In genomic region chrX:24124227-24124799, GRCh38 we compare ENCODE assay signal across 18 cellular contexts.
"Had no signal": no experiment of that assay in that cellular context is flagged by ENCODE, and none has a peak within 500 bp of the region (broad histone marks: within the 10 kb centered on the region; RNA-seq: fewer than 3 reads in every experiment).

No MANE protein-coding gene starts in this region.

- H3K36me3 ChIP-seq: breast epithelium, esophagus muscularis mucosa, suprapubic skin had no signal

- H3K9me3 Mint-ChIP-seq: activated CD4-positive, alpha-beta memory T cell treated with anti-CD3 and anti-CD28 coated beads for 36 hours; activated naive CD8-positive, alpha-beta T cell treated with anti-CD3 and anti-CD28 coated beads for 36 hours; activated T-cell treated with anti-CD3 and anti-CD28 coated beads, Interleukin-2, amount 50 U/mL, for 4 hours; naive thymus-derived CD8-positive, alpha-beta T cell had no signal

- H3K27ac ChIP-seq: breast epithelium, esophagus muscularis mucosa, suprapubic skin had no signal

- H3K27ac Mint-ChIP-seq: activated CD4-positive, alpha-beta memory T cell treated with anti-CD3 and anti-CD28 coated beads for 36 hours; activated naive CD8-positive, alpha-beta T cell treated with anti-CD3 and anti-CD28 coated beads for 36 hours; naive thymus-derived CD8-positive, alpha-beta T cell had no signal

- H3K4me3 ChIP-seq: breast epithelium, esophagus muscularis mucosa, lung, mucosa of descending colon, suprapubic skin had no signal

- H3K36me3 Mint-ChIP-seq: activated CD4-positive, alpha-beta memory T cell treated with anti-CD3 and anti-CD28 coated beads for 36 hours; activated naive CD8-positive, alpha-beta T cell treated with anti-CD3 and anti-CD28 coated beads for 36 hours; naive thymus-derived CD8-positive, alpha-beta T cell had no signal

- H3K9me3 ChIP-seq: breast epithelium, esophagus muscularis mucosa, mucosa of descending colon, suprapubic skin had no signal

- DNase-seq: activated CD4-positive, alpha-beta memory T cell treated with anti-CD3 and anti-CD28 coated beads for 36 hours; activated gamma-delta T cell; activated naive CD8-positive, alpha-beta T cell treated with anti-CD3 and anti-CD28 coated beads for 36 hours; activated T-cell treated with anti-CD3 and anti-CD28 coated beads, Interleukin-2, amount 50 U/mL, for 4 hours; anterior cingulate cortex; glutamatergic neuron; left colon; mucosa of descending colon; naive thymus-derived CD8-positive, alpha-beta T cell; stimulated activated CD4-positive, alpha-beta T cell treated with anti-CD3 and anti-CD28 coated beads, Interleukin-4, amount 100 ng/mL, for 1 hour; stimulated activated CD8-positive, alpha-beta memory T cell treated with anti-CD3 and anti-CD28 coated beads, Interleukin-4, amount 100 ng/mL, for 48 hours; stimulated activated naive CD8-positive, alpha-beta T cell treated with anti-CD3 and anti-CD28 coated beads, Interleukin-15, Interleukin-2, amounts not matched to agents 100 U/mL and 50 U/mL, for 24 hours; T-helper 9 cell had no signal

- H3K4me3 Mint-ChIP-seq: activated CD4-positive, alpha-beta memory T cell treated with anti-CD3 and anti-CD28 coated beads for 36 hours; activated naive CD8-positive, alpha-beta T cell treated with anti-CD3 and anti-CD28 coated beads for 36 hours; activated T-cell treated with anti-CD3 and anti-CD28 coated beads, Interleukin-2, amount 50 U/mL, for 4 hours; naive thymus-derived CD8-positive, alpha-beta T cell had no signal

- FAIRE-seq: endometrium had no signal

- H3K4me1 ChIP-seq: breast epithelium, suprapubic skin had no signal

- ATAC-seq: activated T-cell treated with anti-CD3 and anti-CD28 coated beads, Interleukin-2, amount 50 U/mL, for 4 hours; left colon; mucosa of descending colon; naive thymus-derived CD8-positive, alpha-beta T cell; stimulated activated naive CD8-positive, alpha-beta T cell treated with anti-CD3 and anti-CD28 coated beads, Interleukin-15, Interleukin-2, amounts not matched to agents 100 U/mL and 50 U/mL, for 24 hours had no signal

- H3K4me1 Mint-ChIP-seq: activated naive CD8-positive, alpha-beta T cell treated with anti-CD3 and anti-CD28 coated beads for 36 hours; naive thymus-derived CD8-positive, alpha-beta T cell had no signal

- H3K27me3 Mint-ChIP-seq: activated CD4-positive, alpha-beta memory T cell treated with anti-CD3 and anti-CD28 coated beads for 36 hours; activated naive CD8-positive, alpha-beta T cell treated with anti-CD3 and anti-CD28 coated beads for 36 hours; naive thymus-derived CD8-positive, alpha-beta T cell had no signal

- H3K27me3 ChIP-seq: esophagus muscularis mucosa, suprapubic skin had no signal
